Comparison of ENCODE assay signal across 1 cellular context in genomic region chr1:156436319-156437043, GRCh38.
TF ChIP-seq lines count a peak whose summit lies in the region.

No MANE protein-coding gene starts in this region.

TF ChIP-seq in HepG2, 621 proteins besides CTCF, POLR2A, EP300 and RAD21 (continued from another document):
- TF ChIP-seq KDM5B (CRISPR knock-in tag; IDR thresholded peaks at IDR 0.05; ENCODE audit: borderline replicate concordance) (0 out of 2 replicates have a peak, but pooled peaks have one; percentile 17), ZNF678 (CRISPR knock-in tag; IDR thresholded peaks at IDR 0.05) (peak; percentile 4; the same call in 1 of the 2 replicates), HDAC2 (CRISPR knock-in tag; IDR thresholded peaks at IDR 0.05) (no peak), REST (IDR thresholded peaks at IDR 0.05; ENCODE audit: borderline replicate concordance in 1 of 2, low read depth in 1 of 2, low read length in 2 of 2) (no peak)
- TF ChIP-seq, protein P1, sequence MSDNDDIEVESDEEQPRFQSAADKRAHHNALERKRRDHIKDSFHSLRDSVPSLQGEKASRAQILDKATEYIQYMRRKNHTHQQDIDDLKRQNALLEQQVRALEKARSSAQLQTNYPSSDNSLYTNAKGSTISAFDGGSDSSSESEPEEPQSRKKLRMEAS (IDR thresholded peaks at IDR 0.05) = 0 out of 2 replicates have a peak, but pooled peaks have one; percentile 20
